1 cellular context compared by ENCODE assay signal in genomic region chr6:43509984-43510826, GRCh38.
TF ChIP-seq lines count a peak whose summit lies in the region.

A gene with protein sequence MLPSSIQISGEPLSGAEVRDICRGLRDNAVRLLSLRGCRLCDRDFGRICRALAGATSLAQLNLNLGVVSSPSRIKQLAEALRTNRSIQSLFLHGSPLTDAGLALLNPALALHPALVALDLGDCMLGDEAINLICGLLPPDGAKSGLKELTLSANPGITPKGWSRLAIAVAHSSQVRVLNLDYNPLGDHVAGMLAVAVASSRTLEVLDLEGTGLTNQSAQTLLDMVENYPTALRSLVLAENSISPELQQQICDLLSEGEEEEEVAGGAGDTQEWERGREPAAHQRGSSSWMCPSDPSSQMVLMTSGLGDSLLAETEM (minus strand): TSS chr6:43510346. CDS start chr6:43509785, 561 bp downstream.

TF ChIP-seq in HEK293, 187 proteins besides CTCF, POLR2A, EP300 and RAD21 (continued from another document):
- no peak for TF ChIP-seq ZNF280C (tag by site-specific recombination; IDR thresholded peaks at IDR 0.05)
- TF ChIP-seq ZNF654 (tag by site-specific recombination; IDR thresholded peaks at IDR 0.05; ENCODE audit: low read depth): no peak
- peak; percentile 85; the same call in 1 of the 2 replicates for TF ChIP-seq ZNF600 (tag by site-specific recombination; IDR thresholded peaks at IDR 0.05)
- TF ChIP-seq, protein P1, sequence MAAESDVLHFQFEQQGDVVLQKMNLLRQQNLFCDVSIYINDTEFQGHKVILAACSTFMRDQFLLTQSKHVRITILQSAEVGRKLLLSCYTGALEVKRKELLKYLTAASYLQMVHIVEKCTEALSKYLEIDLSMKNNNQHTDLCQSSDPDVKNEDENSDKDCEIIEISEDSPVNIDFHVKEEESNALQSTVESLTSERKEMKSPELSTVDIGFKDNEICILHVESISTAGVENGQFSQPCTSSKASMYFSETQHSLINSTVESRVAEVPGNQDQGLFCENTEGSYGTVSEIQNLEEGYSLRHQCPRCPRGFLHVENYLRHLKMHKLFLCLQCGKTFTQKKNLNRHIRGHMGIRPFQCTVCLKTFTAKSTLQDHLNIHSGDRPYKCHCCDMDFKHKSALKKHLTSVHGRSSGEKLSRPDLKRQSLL (tag by site-specific recombination; IDR thresholded peaks at IDR 0.05): peak; percentile 96
- no peak for TF ChIP-seq TCF7L2 (IDR thresholded peaks at IDR 0.05; ENCODE audit: borderline replicate concordance, low read depth, low read length)
- TF ChIP-seq, protein P2, sequence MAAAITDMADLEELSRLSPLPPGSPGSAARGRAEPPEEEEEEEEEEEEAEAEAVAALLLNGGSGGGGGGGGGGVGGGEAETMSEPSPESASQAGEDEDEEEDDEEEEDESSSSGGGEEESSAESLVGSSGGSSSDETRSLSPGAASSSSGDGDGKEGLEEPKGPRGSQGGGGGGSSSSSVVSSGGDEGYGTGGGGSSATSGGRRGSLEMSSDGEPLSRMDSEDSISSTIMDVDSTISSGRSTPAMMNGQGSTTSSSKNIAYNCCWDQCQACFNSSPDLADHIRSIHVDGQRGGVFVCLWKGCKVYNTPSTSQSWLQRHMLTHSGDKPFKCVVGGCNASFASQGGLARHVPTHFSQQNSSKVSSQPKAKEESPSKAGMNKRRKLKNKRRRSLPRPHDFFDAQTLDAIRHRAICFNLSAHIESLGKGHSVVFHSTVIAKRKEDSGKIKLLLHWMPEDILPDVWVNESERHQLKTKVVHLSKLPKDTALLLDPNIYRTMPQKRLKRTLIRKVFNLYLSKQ (tag by site-specific recombination; IDR thresholded peaks at IDR 0.05; ENCODE audit: borderline replicate concordance): no peak
- TF ChIP-seq MYNN (tag by site-specific recombination; IDR thresholded peaks at IDR 0.05; ENCODE audit: borderline replicate concordance): peak; percentile 31; the same call in 1 of the 2 replicates
- no peak for TF ChIP-seq ZNF530 (tag by site-specific recombination; IDR thresholded peaks at IDR 0.05; ENCODE audit: low read depth)
- TF ChIP-seq, protein P3, sequence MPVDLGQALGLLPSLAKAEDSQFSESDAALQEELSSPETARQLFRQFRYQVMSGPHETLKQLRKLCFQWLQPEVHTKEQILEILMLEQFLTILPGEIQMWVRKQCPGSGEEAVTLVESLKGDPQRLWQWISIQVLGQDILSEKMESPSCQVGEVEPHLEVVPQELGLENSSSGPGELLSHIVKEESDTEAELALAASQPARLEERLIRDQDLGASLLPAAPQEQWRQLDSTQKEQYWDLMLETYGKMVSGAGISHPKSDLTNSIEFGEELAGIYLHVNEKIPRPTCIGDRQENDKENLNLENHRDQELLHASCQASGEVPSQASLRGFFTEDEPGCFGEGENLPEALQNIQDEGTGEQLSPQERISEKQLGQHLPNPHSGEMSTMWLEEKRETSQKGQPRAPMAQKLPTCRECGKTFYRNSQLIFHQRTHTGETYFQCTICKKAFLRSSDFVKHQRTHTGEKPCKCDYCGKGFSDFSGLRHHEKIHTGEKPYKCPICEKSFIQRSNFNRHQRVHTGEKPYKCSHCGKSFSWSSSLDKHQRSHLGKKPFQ (tag by site-specific recombination; IDR thresholded peaks at IDR 0.05): no peak
- no peak for TF ChIP-seq ZNF121 (tag by site-specific recombination; IDR thresholded peaks at IDR 0.05)
- TF ChIP-seq ZNF202 (tag by site-specific recombination; IDR thresholded peaks at IDR 0.05; ENCODE audit: borderline replicate concordance): no peak
- no peak for TF ChIP-seq ZNF792 (tag by site-specific recombination; IDR thresholded peaks at IDR 0.05)
- peak; percentile 81 for TF ChIP-seq PBX3 (CRISPR knock-in tag; IDR thresholded peaks at IDR 0.05)
- TF ChIP-seq KLF10 (tag by site-specific recombination; IDR thresholded peaks at IDR 0.05): no peak
- no peak for TF ChIP-seq ZNF514 (tag by site-specific recombination; IDR thresholded peaks at IDR 0.05)
- no peak for TF ChIP-seq ZNF19 (tag by site-specific recombination; IDR thresholded peaks at IDR 0.05; ENCODE audit: low read depth)
- no peak for TF ChIP-seq ZNF302 (tag by site-specific recombination; IDR thresholded peaks at IDR 0.05; ENCODE audit: low read depth)
- no peak for TF ChIP-seq ZNF184 (tag by site-specific recombination; IDR thresholded peaks at IDR 0.05)
- TF ChIP-seq ZNF341 (tag by site-specific recombination; IDR thresholded peaks at IDR 0.05; ENCODE audit: low read depth): no peak; the same call in 1 of the 2 replicates
- no peak for TF ChIP-seq YY2 (tag by site-specific recombination; IDR thresholded peaks at IDR 0.05)
- TF ChIP-seq, protein P4, sequence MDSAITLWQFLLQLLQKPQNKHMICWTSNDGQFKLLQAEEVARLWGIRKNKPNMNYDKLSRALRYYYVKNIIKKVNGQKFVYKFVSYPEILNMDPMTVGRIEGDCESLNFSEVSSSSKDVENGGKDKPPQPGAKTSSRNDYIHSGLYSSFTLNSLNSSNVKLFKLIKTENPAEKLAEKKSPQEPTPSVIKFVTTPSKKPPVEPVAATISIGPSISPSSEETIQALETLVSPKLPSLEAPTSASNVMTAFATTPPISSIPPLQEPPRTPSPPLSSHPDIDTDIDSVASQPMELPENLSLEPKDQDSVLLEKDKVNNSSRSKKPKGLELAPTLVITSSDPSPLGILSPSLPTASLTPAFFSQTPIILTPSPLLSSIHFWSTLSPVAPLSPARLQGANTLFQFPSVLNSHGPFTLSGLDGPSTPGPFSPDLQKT (IDR thresholded peaks at IDR 0.05; ENCODE audit: borderline replicate concordance, low read depth, low read length): no peak
- TF ChIP-seq ZBTB20 (tag by site-specific recombination; IDR thresholded peaks at IDR 0.05): peak; percentile 42; the same call in 1 of the 2 replicates
- no peak for TF ChIP-seq ZNF114 (tag by site-specific recombination; IDR thresholded peaks at IDR 0.05)
- TF ChIP-seq ZNF23 (tag by site-specific recombination; IDR thresholded peaks at IDR 0.05; ENCODE audit: borderline replicate concordance): no peak
- TF ChIP-seq ZNF354C (tag by site-specific recombination; IDR thresholded peaks at IDR 0.05; ENCODE audit: borderline replicate concordance, low read depth): no peak
- TF ChIP-seq ZNF449 (tag by site-specific recombination; IDR thresholded peaks at IDR 0.05): peak; percentile 82
- TF ChIP-seq ZNF624 (tag by site-specific recombination; IDR thresholded peaks at IDR 0.05): no peak
- TF ChIP-seq, protein P5, sequence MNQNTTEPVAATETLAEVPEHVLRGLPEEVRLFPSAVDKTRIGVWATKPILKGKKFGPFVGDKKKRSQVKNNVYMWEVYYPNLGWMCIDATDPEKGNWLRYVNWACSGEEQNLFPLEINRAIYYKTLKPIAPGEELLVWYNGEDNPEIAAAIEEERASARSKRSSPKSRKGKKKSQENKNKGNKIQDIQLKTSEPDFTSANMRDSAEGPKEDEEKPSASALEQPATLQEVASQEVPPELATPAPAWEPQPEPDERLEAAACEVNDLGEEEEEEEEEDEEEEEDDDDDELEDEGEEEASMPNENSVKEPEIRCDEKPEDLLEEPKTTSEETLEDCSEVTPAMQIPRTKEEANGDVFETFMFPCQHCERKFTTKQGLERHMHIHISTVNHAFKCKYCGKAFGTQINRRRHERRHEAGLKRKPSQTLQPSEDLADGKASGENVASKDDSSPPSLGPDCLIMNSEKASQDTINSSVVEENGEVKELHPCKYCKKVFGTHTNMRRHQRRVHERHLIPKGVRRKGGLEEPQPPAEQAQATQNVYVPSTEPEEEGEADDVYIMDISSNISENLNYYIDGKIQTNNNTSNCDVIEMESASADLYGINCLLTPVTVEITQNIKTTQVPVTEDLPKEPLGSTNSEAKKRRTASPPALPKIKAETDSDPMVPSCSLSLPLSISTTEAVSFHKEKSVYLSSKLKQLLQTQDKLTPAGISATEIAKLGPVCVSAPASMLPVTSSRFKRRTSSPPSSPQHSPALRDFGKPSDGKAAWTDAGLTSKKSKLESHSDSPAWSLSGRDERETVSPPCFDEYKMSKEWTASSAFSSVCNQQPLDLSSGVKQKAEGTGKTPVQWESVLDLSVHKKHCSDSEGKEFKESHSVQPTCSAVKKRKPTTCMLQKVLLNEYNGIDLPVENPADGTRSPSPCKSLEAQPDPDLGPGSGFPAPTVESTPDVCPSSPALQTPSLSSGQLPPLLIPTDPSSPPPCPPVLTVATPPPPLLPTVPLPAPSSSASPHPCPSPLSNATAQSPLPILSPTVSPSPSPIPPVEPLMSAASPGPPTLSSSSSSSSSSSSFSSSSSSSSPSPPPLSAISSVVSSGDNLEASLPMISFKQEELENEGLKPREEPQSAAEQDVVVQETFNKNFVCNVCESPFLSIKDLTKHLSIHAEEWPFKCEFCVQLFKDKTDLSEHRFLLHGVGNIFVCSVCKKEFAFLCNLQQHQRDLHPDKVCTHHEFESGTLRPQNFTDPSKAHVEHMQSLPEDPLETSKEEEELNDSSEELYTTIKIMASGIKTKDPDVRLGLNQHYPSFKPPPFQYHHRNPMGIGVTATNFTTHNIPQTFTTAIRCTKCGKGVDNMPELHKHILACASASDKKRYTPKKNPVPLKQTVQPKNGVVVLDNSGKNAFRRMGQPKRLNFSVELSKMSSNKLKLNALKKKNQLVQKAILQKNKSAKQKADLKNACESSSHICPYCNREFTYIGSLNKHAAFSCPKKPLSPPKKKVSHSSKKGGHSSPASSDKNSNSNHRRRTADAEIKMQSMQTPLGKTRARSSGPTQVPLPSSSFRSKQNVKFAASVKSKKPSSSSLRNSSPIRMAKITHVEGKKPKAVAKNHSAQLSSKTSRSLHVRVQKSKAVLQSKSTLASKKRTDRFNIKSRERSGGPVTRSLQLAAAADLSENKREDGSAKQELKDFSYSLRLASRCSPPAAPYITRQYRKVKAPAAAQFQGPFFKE (tag by site-specific recombination; IDR thresholded peaks at IDR 0.05; ENCODE audit: borderline replicate concordance): peak; percentile 65; the same call in 1 of the 2 replicates
- TF ChIP-seq ZNF211 (tag by site-specific recombination; IDR thresholded peaks at IDR 0.05; ENCODE audit: low read depth): no peak
- TF ChIP-seq ZNF423 (tag by site-specific recombination; IDR thresholded peaks at IDR 0.05): no peak
- TF ChIP-seq SETDB1 (IDR thresholded peaks at IDR 0.05; ENCODE audit: insufficient read length, low read length): no peak
TF ChIP-seq in HEK293: peak in this region for 29.
